In genomic region chrX:57156397-57157049, GRCh38 we compare ENCODE assay signal across 9 cellular contexts. TPM values are rescaled to one million over a fixed set of nuclear protein-coding genes. Genes with fewer than 3 reads are reported as not detected.
A peak's percentile ranks its signal among the peaks of the same experiment; 100 is the strongest.
DNase-seq lines count a peak whose midpoint lies in the region; ATAC-seq and TF ChIP-seq lines count a peak whose summit lies in the region.
"Had no signal": no experiment of that assay in that cellular context is flagged by ENCODE, and none has a peak within 500 bp of the region (broad histone marks: within the 10 kb centered on the region; RNA-seq: fewer than 3 reads in every experiment).

No MANE protein-coding gene starts in this region.

- H3K4me3 Mint-ChIP-seq in stimulated activated effector memory CD8-positive, alpha-beta T cell treated with anti-CD3 and anti-CD28 coated beads, Interleukin-12 subunit alpha, Interleukin-12 subunit beta, amount 100 ng/mL, for 72 hours = no peak overlapping the region

- ATAC-seq in left colon = peak; percentile 81
- ATAC-seq in stimulated activated effector memory CD8-positive, alpha-beta T cell treated with anti-CD3 and anti-CD28 coated beads, Interleukin-12 subunit alpha, Interleukin-12 subunit beta, amount 100 ng/mL, for 72 hours = no peak

- no peak overlapping the region for H3K27ac ChIP-seq in VCaP
- H3K27ac ChIP-seq: HL-60 had no signal

- TF ChIP-seq RAD21 in Ishikawa (IDR thresholded peaks at IDR 0.05; ENCODE audit: low read depth) = peak; percentile 60

- peak; percentile 43 for DNase-seq in COLO668 (lab: John Stamatoyannopoulos, UW; ENCODE audit: unreplicated experiment)
- peak in 1 of 2 donors; percentile 56 for DNase-seq in left colon
- DNase-seq in stimulated activated effector memory CD8-positive, alpha-beta T cell treated with anti-CD3 and anti-CD28 coated beads, Interleukin-12 subunit alpha, Interleukin-12 subunit beta, amount 100 ng/mL, for 72 hours (ENCODE audit: low spot score in 2 of 2) = no peak
- DNase-seq in activated CD4-positive, CD25-positive, alpha-beta regulatory T cell treated with anti-CD3 and anti-CD28 coated beads, Interleukin-2, amount 50 U/mL, for 72 hours = no peak
- no peak for DNase-seq in HuH-7 (ENCODE audit: low spot score)
- DNase-seq in 8988T = no peak

- peak; percentile 76 for TF ChIP-seq CTCF in VCaP (conservative IDR thresholded peaks at IDR 0.05)

- H3K36me3 Mint-ChIP-seq in stimulated activated effector memory CD8-positive, alpha-beta T cell treated with anti-CD3 and anti-CD28 coated beads, Interleukin-12 subunit alpha, Interleukin-12 subunit beta, amount 100 ng/mL, for 72 hours = peaks cover 5% of the 10 kb centered on the region

- intact Hi-C loops in left colon (cut with DNase I, micrococcal nuclease) = no loop called here

- no peak for TF ChIP-seq EP300 in Ishikawa (IDR thresholded peaks at IDR 0.05; ENCODE audit: borderline replicate concordance)

- no peak overlapping the region for H3K27ac Mint-ChIP-seq in stimulated activated effector memory CD8-positive, alpha-beta T cell treated with anti-CD3 and anti-CD28 coated beads, Interleukin-12 subunit alpha, Interleukin-12 subunit beta, amount 100 ng/mL, for 72 hours

- H3K4me1 Mint-ChIP-seq in stimulated activated effector memory CD8-positive, alpha-beta T cell treated with anti-CD3 and anti-CD28 coated beads, Interleukin-12 subunit alpha, Interleukin-12 subunit beta, amount 100 ng/mL, for 72 hours = no peaks in the 10 kb centered on the region

- H3K9me3 Mint-ChIP-seq in stimulated activated effector memory CD8-positive, alpha-beta T cell treated with anti-CD3 and anti-CD28 coated beads, Interleukin-12 subunit alpha, Interleukin-12 subunit beta, amount 100 ng/mL, for 72 hours = peaks cover 3% of the 10 kb centered on the region

TF ChIP-seq in Ishikawa, 13 proteins besides CTCF, POLR2A, EP300 and RAD21:
- TF ChIP-seq TEAD4 (IDR thresholded peaks at IDR 0.05) (peak; percentile 34; the same call in 1 of the 2 replicates), TAF1 (IDR thresholded peaks at IDR 0.05; ENCODE audit: low read depth) (no peak)
TF ChIP-seq in Ishikawa: peak in this region for 1.

RNA-seq across cellular contexts. Expression of gene SPIN2A, which starts 19.3 kb away (rescaled TPM):
- total RNA-seq in left colon = under 1 TPM; 0.73 to 0.81 TPM

RNA-seq across cellular contexts. Expression of gene SPIN2B, which starts 35.2 kb away (rescaled TPM):
- 10 to 100 TPM; 11.8 to 15.3 TPM for total RNA-seq in left colon
